Comparison of ENCODE assay signal across 19 cellular contexts in the genomic region with DNA sequence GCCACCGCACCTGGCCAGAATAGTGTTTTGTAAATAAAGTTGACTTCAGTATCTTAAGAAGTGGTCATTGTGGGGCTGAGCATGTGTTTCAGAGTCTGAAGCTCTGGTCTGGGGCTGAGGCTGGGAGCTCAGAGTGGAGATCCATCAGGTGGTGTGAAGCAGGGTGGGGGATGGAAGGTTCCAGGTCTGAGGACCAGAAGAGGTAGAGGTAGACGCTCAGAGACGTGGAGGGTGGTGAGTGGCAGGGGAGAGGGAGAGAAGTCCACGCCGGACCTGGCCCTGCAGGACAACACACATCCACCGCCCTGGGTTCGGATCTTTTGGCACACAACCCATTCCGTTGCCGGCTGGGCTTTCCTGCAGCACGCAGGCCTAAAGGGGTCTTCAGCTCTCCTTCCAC. TPM values are rescaled to one million over a fixed set of nuclear protein-coding genes. Genes with fewer than 3 reads are reported as not detected.
DNase-seq lines count a peak whose midpoint lies in the region; ATAC-seq and TF ChIP-seq lines count a peak whose summit lies in the region.
"Had no signal": no experiment of that assay in that cellular context is flagged by ENCODE, and none has a peak within 500 bp of the region (broad histone marks: within the 10 kb centered on the region; RNA-seq: fewer than 3 reads in every experiment).

No MANE protein-coding gene starts in this region.

- H3K27me3 Mint-ChIP-seq in WTC11 (ENCODE audit: low read depth) (no peaks in the 10 kb centered on the region), nephron progenitor cell (ENCODE audit: low read depth, poor library complexity) (peaks cover 17% of the 10 kb centered on the region)
- H3K27me3 Mint-ChIP-seq: CD4-positive, alpha-beta memory T cell had no signal

- no peaks in the 10 kb centered on the region for H3K9me3 ChIP-seq in BE2C

- CTCF ChIA-PET in WTC11 (lab: Charles Lee) = interaction anchor here (1.0 kb wide), 2 partner anchors 28 to 108 kb away, joined by 3 read pairs; no protein-coding TSS in a partner anchor

- H3K36me3 ChIP-seq in H7 (replicated peaks; ENCODE audit: control insufficient read depth, insufficient read depth, low read length) (no peaks in the 10 kb centered on the region; the same call in 1 of the 2 replicates), BE2C (no peaks in the 10 kb centered on the region)

- H3K27me3 ChIP-seq in H7 (ENCODE audit: control insufficient read depth, insufficient read depth, low read length) = no peaks in the 10 kb centered on the region
- H3K27me3 ChIP-seq in BE2C = no peaks in the 10 kb centered on the region

- peaks cover 27% of the 10 kb centered on the region for H3K36me3 Mint-ChIP-seq in WTC11
- H3K36me3 Mint-ChIP-seq in nephron progenitor cell (ENCODE audit: low read depth) = no peaks in the 10 kb centered on the region
- H3K36me3 Mint-ChIP-seq: CD4-positive, alpha-beta memory T cell had no signal

- no peak overlapping the region for H3K4me3 Mint-ChIP-seq in WTC11
- H3K4me3 Mint-ChIP-seq in nephron progenitor cell = no peak overlapping the region
- H3K4me3 Mint-ChIP-seq: CD4-positive, alpha-beta memory T cell had no signal

- peak overlapping the region; percentile 87 for H3K27ac Mint-ChIP-seq in WTC11
- peak overlapping the region; percentile 71 for H3K27ac Mint-ChIP-seq in nephron progenitor cell
- H3K27ac Mint-ChIP-seq: CD4-positive, alpha-beta memory T cell had no signal

- POLR2A ChIA-PET in WTC11 (lab: Charles Lee) = no interaction called here

- DNase-seq in H7 = peak; percentile 52
- DNase-seq in WTC11 (ENCODE audit: low spot score) = no peak
- DNase-seq in islet precursor cell = peak; percentile 46
- DNase-seq in nephron progenitor cell = no peak
- no peak for DNase-seq in AG08396 (ENCODE audit: low spot score)
- no peak for DNase-seq in BE2C
- DNase-seq in HCEC 1CT = no peak
- no peak for DNase-seq in HuH-7.5 (ENCODE audit: low spot score)
- DNase-seq: AML-193; C1 segment of cervical spinal cord; Calu3; CD4-positive, alpha-beta memory T cell; COR-L47; DMS53; DMS79 treated with DMSO at 0.1 percent for 48 hours; GF-D8; GM23248 had no signal

- TF ChIP-seq CTCF in WTC11 (IDR thresholded peaks at IDR 0.05) = no peak
- TF ChIP-seq CTCF in nephron progenitor cell (IDR thresholded peaks at IDR 0.05) = no peak
- TF ChIP-seq CTCF in BE2C (IDR thresholded peaks at IDR 0.05; ENCODE audit: low read depth, low read length) = no peak

- H3K4me1 Mint-ChIP-seq in WTC11 = peaks cover 36% of the 10 kb centered on the region
- H3K4me1 Mint-ChIP-seq in nephron progenitor cell = peaks cover 36% of the 10 kb centered on the region
- H3K4me1 Mint-ChIP-seq: CD4-positive, alpha-beta memory T cell had no signal

- no peaks in the 10 kb centered on the region for H3K9me3 Mint-ChIP-seq in WTC11
- H3K9me3 Mint-ChIP-seq in nephron progenitor cell = no peaks in the 10 kb centered on the region
- H3K9me3 Mint-ChIP-seq: CD4-positive, alpha-beta memory T cell had no signal

- no peaks in the 10 kb centered on the region for H3K4me1 ChIP-seq in BE2C

- H3K4me3 ChIP-seq in H7 (ENCODE audit: insufficient read depth, low read depth, low read length) = no peak overlapping the region
- H3K4me3 ChIP-seq in BE2C (ENCODE audit: low read depth, low read length) = no peak overlapping the region
- H3K4me3 ChIP-seq: GM23248 had no signal

- ATAC-seq in WTC11 = no peak
- ATAC-seq: HCT116 had no signal

TF ChIP-seq in WTC11, 78 proteins besides CTCF, POLR2A, EP300 and RAD21:
- TF ChIP-seq CBFB (CRISPR knock-in tag; IDR thresholded peaks at IDR 0.05; ENCODE audit: low read depth) = no peak
- TF ChIP-seq, protein P1, sequence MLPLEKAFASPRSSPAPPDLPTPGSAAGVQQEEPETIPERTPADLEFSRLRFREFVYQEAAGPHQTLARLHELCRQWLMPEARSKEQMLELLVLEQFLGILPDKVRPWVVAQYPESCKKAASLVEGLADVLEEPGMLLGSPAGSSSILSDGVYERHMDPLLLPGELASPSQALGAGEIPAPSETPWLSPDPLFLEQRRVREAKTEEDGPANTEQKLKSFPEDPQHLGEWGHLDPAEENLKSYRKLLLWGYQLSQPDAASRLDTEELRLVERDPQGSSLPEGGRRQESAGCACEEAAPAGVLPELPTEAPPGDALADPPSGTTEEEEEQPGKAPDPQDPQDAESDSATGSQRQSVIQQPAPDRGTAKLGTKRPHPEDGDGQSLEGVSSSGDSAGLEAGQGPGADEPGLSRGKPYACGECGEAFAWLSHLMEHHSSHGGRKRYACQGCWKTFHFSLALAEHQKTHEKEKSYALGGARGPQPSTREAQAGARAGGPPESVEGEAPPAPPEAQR (CRISPR knock-in tag; IDR thresholded peaks at IDR 0.05) = no peak
- TF ChIP-seq TP53 (CRISPR knock-in tag; IDR thresholded peaks at IDR 0.05) = no peak
- TF ChIP-seq ZNF138 (CRISPR knock-in tag; conservative IDR thresholded peaks at IDR 0.05) = no peak
- no peak for TF ChIP-seq SMAD4 (CRISPR knock-in tag; IDR thresholded peaks at IDR 0.05)
- TF ChIP-seq, protein P2, sequence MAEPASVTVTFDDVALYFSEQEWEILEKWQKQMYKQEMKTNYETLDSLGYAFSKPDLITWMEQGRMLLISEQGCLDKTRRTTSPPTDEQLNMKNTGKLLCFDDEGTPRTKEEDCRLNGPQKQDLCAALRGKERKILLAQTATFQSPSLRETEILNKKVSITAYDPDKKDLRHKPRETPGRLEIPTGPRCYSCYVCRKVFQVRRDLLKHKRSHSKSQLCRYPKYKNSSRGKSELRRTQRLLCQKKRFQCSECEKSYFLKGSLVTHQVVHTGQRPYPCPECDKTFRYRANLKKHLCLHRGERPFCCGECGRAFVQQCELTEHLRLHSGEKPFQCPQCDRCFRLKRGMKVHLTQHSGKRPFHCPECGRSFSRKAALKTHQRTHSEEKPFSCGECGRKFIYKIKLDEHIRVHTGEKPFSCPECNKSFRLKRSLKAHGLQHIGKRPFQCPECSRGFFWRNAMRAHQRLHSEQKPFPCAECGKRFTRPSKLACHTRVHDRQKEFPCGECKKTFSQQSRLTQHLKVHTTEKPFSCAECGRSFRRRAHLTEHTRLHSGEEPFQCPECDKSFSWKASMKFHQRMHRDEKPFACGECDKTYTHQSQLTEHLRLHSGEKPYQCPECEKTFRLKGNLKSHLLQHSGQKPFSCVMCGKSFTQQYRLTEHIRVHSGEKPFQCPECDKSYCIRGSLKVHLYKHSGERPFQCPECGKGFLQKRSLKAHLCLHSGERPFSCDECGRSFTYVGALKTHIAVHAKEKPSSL (CRISPR knock-in tag; conservative IDR thresholded peaks at IDR 0.05) = no peak
- no peak for TF ChIP-seq KAT7 (CRISPR knock-in tag; IDR thresholded peaks at IDR 0.05; ENCODE audit: borderline replicate concordance)
- no peak for TF ChIP-seq ATF1 (CRISPR knock-in tag; IDR thresholded peaks at IDR 0.05)
- TF ChIP-seq, protein P3, sequence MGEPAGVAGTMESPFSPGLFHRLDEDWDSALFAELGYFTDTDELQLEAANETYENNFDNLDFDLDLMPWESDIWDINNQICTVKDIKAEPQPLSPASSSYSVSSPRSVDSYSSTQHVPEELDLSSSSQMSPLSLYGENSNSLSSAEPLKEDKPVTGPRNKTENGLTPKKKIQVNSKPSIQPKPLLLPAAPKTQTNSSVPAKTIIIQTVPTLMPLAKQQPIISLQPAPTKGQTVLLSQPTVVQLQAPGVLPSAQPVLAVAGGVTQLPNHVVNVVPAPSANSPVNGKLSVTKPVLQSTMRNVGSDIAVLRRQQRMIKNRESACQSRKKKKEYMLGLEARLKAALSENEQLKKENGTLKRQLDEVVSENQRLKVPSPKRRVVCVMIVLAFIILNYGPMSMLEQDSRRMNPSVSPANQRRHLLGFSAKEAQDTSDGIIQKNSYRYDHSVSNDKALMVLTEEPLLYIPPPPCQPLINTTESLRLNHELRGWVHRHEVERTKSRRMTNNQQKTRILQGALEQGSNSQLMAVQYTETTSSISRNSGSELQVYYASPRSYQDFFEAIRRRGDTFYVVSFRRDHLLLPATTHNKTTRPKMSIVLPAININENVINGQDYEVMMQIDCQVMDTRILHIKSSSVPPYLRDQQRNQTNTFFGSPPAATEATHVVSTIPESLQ (CRISPR knock-in tag; IDR thresholded peaks at IDR 0.05) = no peak
- TF ChIP-seq ZNF232 (CRISPR knock-in tag; IDR thresholded peaks at IDR 0.05) = no peak
- no peak for TF ChIP-seq JUN (CRISPR knock-in tag; IDR thresholded peaks at IDR 0.05)
- TF ChIP-seq, protein P4, sequence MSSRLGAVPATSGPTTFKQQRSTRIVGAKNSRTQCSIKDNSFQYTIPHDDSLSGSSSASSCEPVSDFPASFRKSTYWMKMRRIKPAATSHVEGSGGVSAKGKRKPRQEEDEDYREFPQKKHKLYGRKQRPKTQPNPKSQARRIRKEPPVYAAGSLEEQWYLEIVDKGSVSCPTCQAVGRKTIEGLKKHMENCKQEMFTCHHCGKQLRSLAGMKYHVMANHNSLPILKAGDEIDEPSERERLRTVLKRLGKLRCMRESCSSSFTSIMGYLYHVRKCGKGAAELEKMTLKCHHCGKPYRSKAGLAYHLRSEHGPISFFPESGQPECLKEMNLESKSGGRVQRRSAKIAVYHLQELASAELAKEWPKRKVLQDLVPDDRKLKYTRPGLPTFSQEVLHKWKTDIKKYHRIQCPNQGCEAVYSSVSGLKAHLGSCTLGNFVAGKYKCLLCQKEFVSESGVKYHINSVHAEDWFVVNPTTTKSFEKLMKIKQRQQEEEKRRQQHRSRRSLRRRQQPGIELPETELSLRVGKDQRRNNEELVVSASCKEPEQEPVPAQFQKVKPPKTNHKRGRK (CRISPR knock-in tag; IDR thresholded peaks at IDR 0.05; ENCODE audit: borderline replicate concordance) = no peak

RNA-seq across cellular contexts. Expression of a gene that starts 40.7 kb away (rescaled TPM):
- 24.8 and 28.3 TPM in 2 replicates for total RNA-seq in H7 (2014; rRNA removed; shearing (Covaris generic))
- 50.5 to 61.4 TPM (median 58.0 TPM) in 3 replicates for total RNA-seq in WTC11 (2021)
- not detected for polyA plus RNA-seq in BE2C (2012; ENCODE audit: insufficient read depth, insufficient read length, low read depth)
- total RNA-seq: H4 had no signal
- polyA plus RNA-seq: CD4-positive, alpha-beta memory T cell; GM23248 had no signal

Comparison
In these comparisons a context has a peak if more than half of its experiments do, and no peak if none do; other contexts are left out.
1. DNase-seq: peak in H7 (single experiment) and islet precursor cell (single experiment); none in WTC11 (single experiment), nephron progenitor cell (single experiment), AG08396 (single experiment), BE2C (single experiment), HCEC 1CT (single experiment) and HuH-7.5 (single experiment).